1 cellular context compared by ENCODE assay signal in the genomic region with DNA sequence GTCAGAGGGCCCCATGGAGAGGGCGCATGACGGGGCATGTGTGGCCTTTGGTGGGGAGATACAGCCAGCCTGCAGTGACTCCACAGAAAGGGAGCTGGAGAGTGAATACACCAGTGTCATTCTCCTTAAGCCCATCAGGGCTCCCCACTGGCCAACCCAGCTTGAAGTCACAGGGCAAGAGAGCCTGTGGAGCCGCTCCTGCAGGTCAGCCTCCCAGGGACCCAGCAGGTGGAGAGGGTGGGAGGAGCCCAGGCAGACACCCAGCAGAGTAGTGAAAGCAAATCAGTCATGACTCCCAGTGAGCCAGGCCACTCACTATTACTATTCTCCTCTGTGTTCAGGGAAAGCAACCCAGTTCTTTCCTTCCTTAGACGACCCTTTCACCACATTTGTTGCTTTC.
TF ChIP-seq lines count a peak whose summit lies in the region.

No MANE protein-coding gene starts in this region.

TF ChIP-seq in H1, 55 proteins besides CTCF, POLR2A, EP300 and RAD21 (continued from another document):
- TF ChIP-seq, protein P1, sequence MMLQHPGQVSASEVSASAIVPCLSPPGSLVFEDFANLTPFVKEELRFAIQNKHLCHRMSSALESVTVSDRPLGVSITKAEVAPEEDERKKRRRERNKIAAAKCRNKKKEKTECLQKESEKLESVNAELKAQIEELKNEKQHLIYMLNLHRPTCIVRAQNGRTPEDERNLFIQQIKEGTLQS (IDR thresholded peaks at IDR 0.05; ENCODE audit: insufficient read depth, low read depth, low read length), result no peak
- TF ChIP-seq MAFK (IDR thresholded peaks at IDR 0.05; ENCODE audit: low read depth, low read length) (no peak), JUND (IDR thresholded peaks at IDR 0.05; ENCODE audit: low read length) (no peak), CHD1 (IDR thresholded peaks at IDR 0.05; ENCODE audit: low read depth, low read length) (no peak)
TF ChIP-seq in H1: peak in this region for 0.
